In genomic region chr16:728890-729744, GRCh38 we compare ENCODE assay signal across 8 cellular contexts. TPM values are rescaled to one million over a fixed set of nuclear protein-coding genes. Genes with fewer than 3 reads are reported as not detected.
DNase-seq lines count a peak whose midpoint lies in the region; ATAC-seq and TF ChIP-seq lines count a peak whose summit lies in the region.

No MANE protein-coding gene starts in this region.

- DNase-seq in NT2/D1 (ENCODE audit: low read depth, low spot score) (no peak), retinal pigment epithelial cell (ENCODE audit: low read depth) (no peak), testis (no peak), GM10266 (ENCODE audit: extremely low spot score) (no peak), hippocampal formation (lab: John Stamatoyannopoulos, UW) (no peak)

- H3K36me3 ChIP-seq in ES-I3 (ENCODE audit: insufficient read depth, low read length) (no peaks in the 10 kb centered on the region), NT2/D1 (ENCODE audit: insufficient read depth, insufficient read length, low read length) (peaks cover 49% of the 10 kb centered on the region), ectodermal cell (ENCODE audit: control insufficient read depth, insufficient read depth, low read length) (no peaks in the 10 kb centered on the region), testis (ENCODE audit: low read depth, missing control alignments) (no peaks in the 10 kb centered on the region)

- no peak for ATAC-seq in HG03469 (IDR thresholded peaks at IDR 0.05; ENCODE audit: unreplicated experiment)

- intact Hi-C loops in testis (cut with DNase I; ENCODE audit: low total_unique reads) = no loop called here

- no peak for TF ChIP-seq POLR2A in testis (IDR thresholded peaks at IDR 0.05)

- TF ChIP-seq CTCF in retinal pigment epithelial cell (conservative IDR thresholded peaks at IDR 0.05; ENCODE audit: low read depth, low read length) (no peak), testis (IDR thresholded peaks at IDR 0.05) (no peak), GM10266 (IDR thresholded peaks at IDR 0.05; ENCODE audit: control insufficient read depth, insufficient read depth, low read depth, missing control alignments) (no peak)

- H3K27ac ChIP-seq in ectodermal cell (ENCODE audit: insufficient read depth, low read depth, low read length, poor library complexity, severe bottlenecking) = no peak overlapping the region
- no peak overlapping the region for H3K27ac ChIP-seq in testis

- H3K27me3 ChIP-seq in NT2/D1 (ENCODE audit: insufficient read depth, insufficient read length) (peaks cover 6% of the 10 kb centered on the region), ectodermal cell (ENCODE audit: control insufficient read depth, insufficient read depth, low read length, poor library complexity, severe bottlenecking) (peaks cover 35% of the 10 kb centered on the region), testis (no peaks in the 10 kb centered on the region)

- H3K4me1 ChIP-seq in ES-I3 (ENCODE audit: insufficient read depth, low read length) (no peaks in the 10 kb centered on the region; the same call in 1 of the 2 replicates), NT2/D1 (ENCODE audit: insufficient read depth, insufficient read length) (peaks cover 21% of the 10 kb centered on the region), ectodermal cell (ENCODE audit: control insufficient read depth, insufficient read depth, low read length) (peaks cover 11% of the 10 kb centered on the region), testis (peaks cover 16% of the 10 kb centered on the region)

- H3K9ac ChIP-seq in ES-I3 (ENCODE audit: low read depth, low read length) (peak overlapping the region; percentile 77; the same call in 1 of the 2 replicates), NT2/D1 (ENCODE audit: insufficient read length, low read depth) (peak overlapping the region; percentile 96)

- WGBS in ectodermal cell, 2 experiments = 75 to 76% methylated on average over 55 of the region's 55 CpGs
- WGBS in testis, 2 donors = 60 to 73% methylated on average over 21 to 55 of the region's 55 CpGs

- H3K4me3 ChIP-seq in NT2/D1 (ENCODE audit: insufficient read length, low read depth) (peak overlapping the region; percentile 91), ectodermal cell (ENCODE audit: insufficient read depth, low read depth, low read length) (peak overlapping the region; percentile 31), retinal pigment epithelial cell (ENCODE audit: low read length) (peak overlapping the region; percentile 50), testis (peak overlapping the region in 1 of 2 donors; percentile 58)

- H3K9me3 ChIP-seq in ES-I3 (ENCODE audit: control insufficient read depth, insufficient read depth, low read length) = no peaks in the 10 kb centered on the region
- no peaks in the 10 kb centered on the region for H3K9me3 ChIP-seq in NT2/D1 (ENCODE audit: insufficient read depth, low read length)
- no peaks in the 10 kb centered on the region for H3K9me3 ChIP-seq in ectodermal cell (ENCODE audit: control insufficient read depth, low read length)
- no peaks in the 10 kb centered on the region for H3K9me3 ChIP-seq in testis

RNA-seq across cellular contexts. Expression of gene HAGHL, which starts 2.2 kb away (rescaled TPM):
- 6.5 TPM for polyA plus RNA-seq in ectodermal cell (2013, experiment 1 of 4)
- polyA plus RNA-seq in ectodermal cell (2013, experiment 2 of 4) = 5.1 TPM
- polyA plus RNA-seq in ectodermal cell (2013, experiment 3 of 4) = 4.9 TPM
- 8.3 TPM for polyA plus RNA-seq in ectodermal cell (2013, experiment 4 of 4)
- total RNA-seq in testis = 10 to 100 TPM in 1 of 2 donors, 1 to 10 TPM in 1; 9.9 to 13.7 TPM
- 7.2 TPM for polyA plus RNA-seq in testis (ENCODE audit: insufficient read depth, low read depth, low replicate concordance)

RNA-seq across cellular contexts. Expression of gene CCDC78, which starts 2.9 kb away (rescaled TPM):
- polyA plus RNA-seq in ectodermal cell (2013, experiment 1 of 4) = 3.1 TPM
- polyA plus RNA-seq in ectodermal cell (2013, experiment 2 of 4) = 2.6 TPM
- 2.1 TPM for polyA plus RNA-seq in ectodermal cell (2013, experiment 3 of 4)
- 2.9 TPM for polyA plus RNA-seq in ectodermal cell (2013, experiment 4 of 4)
- 1 to 10 TPM; 3.2 to 6.1 TPM for total RNA-seq in testis
- 5.7 TPM for polyA plus RNA-seq in testis (ENCODE audit: insufficient read depth, low read depth, low replicate concordance)

RNA-seq across cellular contexts. Expression of gene ANTKMT, which starts 8.2 kb away (rescaled TPM):
- polyA plus RNA-seq in ectodermal cell (2013, experiment 1 of 4) = 16.6 TPM
- 14.2 TPM for polyA plus RNA-seq in ectodermal cell (2013, experiment 2 of 4)
- 22.0 TPM for polyA plus RNA-seq in ectodermal cell (2013, experiment 3 of 4)
- 25.0 TPM for polyA plus RNA-seq in ectodermal cell (2013, experiment 4 of 4)
- total RNA-seq in testis = 100 to 1,000 TPM in 1 of 2 donors, 10 to 100 TPM in 1; 81.1 to 108 TPM
- 68.5 TPM for polyA plus RNA-seq in testis (ENCODE audit: insufficient read depth, low read depth, low replicate concordance)

RNA-seq across cellular contexts. Expression of gene CIAO3, which starts 11.7 kb away (rescaled TPM):
- polyA plus RNA-seq in ectodermal cell (2013, experiment 1 of 4) = 39.2 TPM
- 33.5 TPM for polyA plus RNA-seq in ectodermal cell (2013, experiment 2 of 4)
- 32.2 TPM for polyA plus RNA-seq in ectodermal cell (2013, experiment 3 of 4)
- polyA plus RNA-seq in ectodermal cell (2013, experiment 4 of 4) = 32.3 TPM
- total RNA-seq in testis = 10 to 100 TPM; 58.0 to 59.0 TPM
- 28.9 TPM for polyA plus RNA-seq in testis (ENCODE audit: insufficient read depth, low read depth, low replicate concordance)

RNA-seq across cellular contexts. Expression of gene METRN, which starts 14.2 kb away (rescaled TPM):
- polyA plus RNA-seq in ectodermal cell (2013, experiment 1 of 4) = 115 TPM
- polyA plus RNA-seq in ectodermal cell (2013, experiment 2 of 4) = 102 TPM
- polyA plus RNA-seq in ectodermal cell (2013, experiment 3 of 4) = 159 TPM
- polyA plus RNA-seq in ectodermal cell (2013, experiment 4 of 4) = 173 TPM
- 10 to 100 TPM; 34.9 to 50.6 TPM for total RNA-seq in testis
- polyA plus RNA-seq in testis (ENCODE audit: insufficient read depth, low read depth, low replicate concordance) = 21.0 TPM
